Comparison of ENCODE assay signal across 25 cellular contexts in the genomic region with DNA sequence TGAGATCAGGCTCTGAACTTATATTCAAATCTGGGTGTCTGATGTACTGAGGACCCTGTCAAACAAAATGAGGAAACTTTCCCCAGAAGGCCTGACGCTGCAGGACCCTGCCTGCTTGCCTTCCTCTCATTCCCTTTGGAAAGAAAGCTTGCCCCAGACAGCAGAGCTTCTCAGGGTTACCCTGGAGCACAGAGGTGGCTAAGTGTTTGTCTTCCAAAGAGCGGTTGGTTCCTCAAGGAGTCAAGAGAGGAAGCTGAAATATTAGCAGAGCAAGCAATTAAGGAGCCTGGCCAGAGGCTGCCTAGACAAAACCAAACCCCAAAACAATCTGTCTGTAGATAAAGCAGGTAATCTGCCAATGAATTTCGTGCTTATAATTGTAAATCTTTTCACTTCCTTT.
"Had no signal": no experiment of that assay in that cellular context is flagged by ENCODE, and none has a peak within 500 bp of the region (broad histone marks: within the 10 kb centered on the region; RNA-seq: fewer than 3 reads in every experiment).

No MANE protein-coding gene starts in this region.

- H3K9me3 ChIP-seq: colonic mucosa, esophagus muscularis mucosa, gastroesophageal sphincter, heart left ventricle, mucosa of descending colon, right atrium auricular region, suprapubic skin, transverse colon had no signal

- H3K79me2 ChIP-seq: hepatocyte, parathyroid adenoma had no signal

- H3K4me1 ChIP-seq: colonic mucosa, foreskin keratinocyte, parathyroid adenoma, right atrium auricular region, transverse colon had no signal

- FAIRE-seq: endothelial cell of umbilical vein had no signal

- H3K9ac ChIP-seq: parathyroid adenoma had no signal

- H3K4me3 ChIP-seq: colonic mucosa, esophagus muscularis mucosa, gastroesophageal sphincter, heart left ventricle, hepatocyte, lung, mucosa of descending colon, right atrium auricular region, smooth muscle cell, suprapubic skin, transverse colon had no signal

- DNase-seq: colonic mucosa; dermis blood vessel endothelial cell; effector memory CD4-positive, alpha-beta T cell; foreskin keratinocyte; heart left ventricle; left cardiac atrium; left ventricle myocardium superior; mucosa of descending colon; naive B cell; stimulated activated CD4-positive, alpha-beta T cell treated with anti-CD3 and anti-CD28 coated beads, Interleukin-12 subunit alpha, Interleukin-12 subunit beta, amount 100 ng/mL, for 4 hours; stimulated activated CD4-positive, alpha-beta T cell treated with anti-CD3 and anti-CD28 coated beads, Interleukin-1b, Interleukin-23, amount 100 ng/mL, for 48 hours; stimulated activated CD4-positive, alpha-beta T cell treated with anti-CD3 and anti-CD28 coated beads, Interleukin-4, amount 100 ng/mL, for 1 hour; stimulated activated CD8-positive, alpha-beta memory T cell treated with anti-CD3 and anti-CD28 coated beads, Interleukin-4, amount 100 ng/mL, for 48 hours; stimulated activated naive CD4-positive, alpha-beta T cell; stimulated activated naive CD8-positive, alpha-beta T cell treated with anti-CD3 and anti-CD28 coated beads, Interleukin-15, amount 100 ng/mL, for 72 hours; transverse colon had no signal

- H2AFZ ChIP-seq: hepatocyte, parathyroid adenoma had no signal

- H3K27ac ChIP-seq: colonic mucosa, esophagus muscularis mucosa, foreskin keratinocyte, gastroesophageal sphincter, heart left ventricle, hepatocyte, parathyroid adenoma, right atrium auricular region, suprapubic skin, transverse colon had no signal

- H3K36me3 ChIP-seq: colonic mucosa, right atrium auricular region, transverse colon had no signal

- H3K27me3 ChIP-seq: colonic mucosa, esophagus muscularis mucosa, foreskin keratinocyte, gastroesophageal sphincter, heart left ventricle, hepatocyte, right atrium auricular region, suprapubic skin, transverse colon had no signal

- H3K4me2 ChIP-seq: hepatocyte, smooth muscle cell had no signal
